28 cellular contexts compared by ENCODE assay signal in the genomic region with DNA sequence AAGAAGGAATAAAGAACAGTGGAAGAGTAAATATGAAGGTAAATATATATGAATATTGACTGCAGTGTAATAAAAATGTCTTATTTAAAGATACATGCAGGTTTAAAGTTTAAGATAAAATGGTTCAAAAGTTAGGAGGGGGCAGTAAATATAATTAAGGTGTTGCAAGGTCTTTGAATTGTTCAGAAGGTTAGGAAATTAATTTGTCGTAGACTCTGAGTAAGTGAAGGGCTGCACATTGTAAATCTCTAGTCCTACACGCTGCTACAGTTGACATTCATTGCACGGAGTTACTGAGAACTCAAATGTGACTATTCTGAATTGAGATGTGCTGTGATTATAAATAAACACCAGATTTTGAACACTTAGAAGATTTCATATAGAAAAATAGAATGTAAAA.
"Had no signal": no experiment of that assay in that cellular context is flagged by ENCODE, and none has a peak within 500 bp of the region (broad histone marks: within the 10 kb centered on the region; RNA-seq: fewer than 3 reads in every experiment).

No MANE protein-coding gene starts in this region.

- H3K36me3 ChIP-seq: left ventricle myocardium inferior, ovary, prostate gland, stomach, thyroid gland, transverse colon, upper lobe of left lung, vagina had no signal

- H3K27me3 ChIP-seq: ovary, testis, thyroid gland, upper lobe of left lung, vagina had no signal

- H3K4me3 ChIP-seq: left ventricle myocardium inferior, lung, mucosa of descending colon, ovary, prostate gland, skin epidermis, stomach, testis, thyroid gland, transverse colon, upper lobe of left lung, vagina had no signal

- DNase-seq: hypothalamus; immature natural killer cell; islet precursor cell; left ventricle myocardium inferior; midbrain; mucosa of descending colon; naive thymus-derived CD4-positive, alpha-beta T cell; ovary; posterior cingulate gyrus; retina; right cardiac atrium; stimulated activated CD4-positive, alpha-beta T cell treated with anti-CD3 and anti-CD28 coated beads, Interleukin-12 subunit alpha, Interleukin-12 subunit beta, amount 100 ng/mL, for 4 hours; stimulated activated CD4-positive, alpha-beta T cell treated with anti-CD3 and anti-CD28 coated beads, Interleukin-15, amount 100 ng/mL, for 24 hours; stimulated activated CD4-positive, alpha-beta T cell treated with anti-CD3 and anti-CD28 coated beads, Interleukin-2, amount 100 ng/mL, for 24 hours; stimulated activated CD4-positive, alpha-beta T cell treated with anti-CD3 and anti-CD28 coated beads, Interleukin-4, amount 100 ng/mL, for 1 hour; stimulated activated naive B cell treated with anti-CD40 and anti-IgM and Interleukin-4, amounts not matched to agents 10 μg/mL and 1 μg/mL and 100 μg/mL, for 72 hours; stimulated activated naive CD8-positive, alpha-beta T cell treated with anti-CD3 and anti-CD28 coated beads, Interleukin-15, Interleukin-2, amounts not matched to agents 100 U/mL and 50 U/mL, for 24 hours; stomach; testis; thyroid gland; transverse colon; upper lobe of left lung had no signal

- H3K27ac ChIP-seq: left ventricle myocardium inferior, ovary, prostate gland, skin epidermis, stomach, testis, thyroid gland, transverse colon, upper lobe of left lung, vagina had no signal

- ATAC-seq: mucosa of descending colon; naive thymus-derived CD4-positive, alpha-beta T cell; natural killer cell treated with Interleukin-12 subunit alpha and Interleukin-12 subunit beta and Interleukin-15 and Interleukin-18, amount 100 ng/mL, for 72 hours; right cardiac atrium; sciatic nerve; stimulated activated naive B cell treated with anti-CD40 and anti-IgM and Interleukin-4, amounts not matched to agents 10 μg/mL and 1 μg/mL and 100 μg/mL, for 72 hours; stimulated activated naive CD8-positive, alpha-beta T cell treated with anti-CD3 and anti-CD28 coated beads, Interleukin-15, Interleukin-2, amounts not matched to agents 100 U/mL and 50 U/mL, for 24 hours had no signal

- H3K9me3 ChIP-seq: mucosa of descending colon, ovary, prostate gland, stomach, testis, thyroid gland, transverse colon, upper lobe of left lung, vagina had no signal

- H3K4me1 ChIP-seq: left ventricle myocardium inferior, prostate gland, stomach, testis, thyroid gland, transverse colon, upper lobe of left lung, vagina had no signal
